ENCODE assay signal across 16 cellular contexts in the genomic region with DNA sequence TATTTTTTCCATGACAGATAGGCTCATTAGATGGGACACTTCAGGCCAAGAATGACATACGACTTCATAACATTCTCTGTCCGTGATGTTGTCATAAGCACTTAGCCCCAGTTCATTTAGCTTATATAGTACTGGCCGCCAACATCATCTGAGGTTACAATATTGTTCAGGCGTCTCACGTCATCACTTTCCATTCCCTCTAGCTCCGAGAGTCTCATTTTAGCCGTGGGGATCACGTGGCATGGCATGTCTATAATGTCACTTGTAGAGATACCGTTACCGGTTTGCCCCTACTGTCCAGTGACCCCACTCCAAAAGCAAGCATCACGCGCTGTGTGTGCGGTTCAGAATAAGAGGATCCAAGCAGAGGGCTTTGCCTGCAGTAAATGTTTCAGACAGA. TPM values are rescaled to one million over a fixed set of nuclear protein-coding genes. Genes with fewer than 3 reads are reported as not detected.
"Had no signal": no experiment of that assay in that cellular context is flagged by ENCODE, and none has a peak within 500 bp of the region (broad histone marks: within the 10 kb centered on the region; RNA-seq: fewer than 3 reads in every experiment).

No MANE protein-coding gene starts in this region.

- H3K27me3 Mint-ChIP-seq: activated naive CD8-positive, alpha-beta T cell treated with anti-CD3 and anti-CD28 coated beads, Interleukin-2, amount 10 ng/mL, durations not matched to agents 7 days and 5 days had no signal

- DNase-seq: activated CD4-positive, alpha-beta T cell treated with anti-CD3 and anti-CD28 coated beads, Interleukin-2, amount 50 U/mL, for 1 hour; activated CD8-positive, alpha-beta memory T cell treated with anti-CD3 and anti-CD28 coated beads for 24 hours; activated naive CD4-positive, alpha-beta T cell; activated naive CD8-positive, alpha-beta T cell treated with anti-CD3 and anti-CD28 coated beads, Interleukin-2, amount 10 ng/mL, durations not matched to agents 7 days and 5 days; cortex of kidney; effector CD4-positive, alpha-beta T cell; foreskin fibroblast; glutamatergic neuron; naive thymus-derived CD4-positive, alpha-beta T cell; pancreas; spleen; stomach; testis; upper lobe of right lung had no signal

- H3K9me3 Mint-ChIP-seq: activated naive CD8-positive, alpha-beta T cell treated with anti-CD3 and anti-CD28 coated beads, Interleukin-2, amount 10 ng/mL, durations not matched to agents 7 days and 5 days; brain; central memory CD8-positive, alpha-beta T cell had no signal

- H3K4me1 ChIP-seq: pancreas, spleen, stomach, testis, upper lobe of right lung had no signal

- H3K27ac ChIP-seq: pancreas, spleen, stomach, testis, upper lobe of right lung had no signal

- H3K36me3 Mint-ChIP-seq: activated naive CD8-positive, alpha-beta T cell treated with anti-CD3 and anti-CD28 coated beads, Interleukin-2, amount 10 ng/mL, durations not matched to agents 7 days and 5 days; brain; naive thymus-derived CD4-positive, alpha-beta T cell had no signal

- H3K36me3 ChIP-seq: pancreas, spleen, stomach, upper lobe of right lung had no signal

- H3K27ac Mint-ChIP-seq: activated naive CD8-positive, alpha-beta T cell treated with anti-CD3 and anti-CD28 coated beads, Interleukin-2, amount 10 ng/mL, durations not matched to agents 7 days and 5 days; naive thymus-derived CD4-positive, alpha-beta T cell had no signal

- H3K4me3 Mint-ChIP-seq: activated naive CD8-positive, alpha-beta T cell treated with anti-CD3 and anti-CD28 coated beads, Interleukin-2, amount 10 ng/mL, durations not matched to agents 7 days and 5 days; central memory CD8-positive, alpha-beta T cell; naive thymus-derived CD4-positive, alpha-beta T cell had no signal

- H3K27me3 ChIP-seq: pancreas, stomach, testis, upper lobe of right lung had no signal

- H3K9me3 ChIP-seq: pancreas, spleen, stomach, testis, upper lobe of right lung had no signal

- H3K4me1 Mint-ChIP-seq: activated naive CD8-positive, alpha-beta T cell treated with anti-CD3 and anti-CD28 coated beads, Interleukin-2, amount 10 ng/mL, durations not matched to agents 7 days and 5 days; central memory CD8-positive, alpha-beta T cell; naive thymus-derived CD4-positive, alpha-beta T cell had no signal

- H3K4me3 ChIP-seq: pancreas, spleen, stomach, testis, upper lobe of right lung had no signal

RNA-seq across cellular contexts. Expression of gene ACTN2, which starts 47.4 kb away (rescaled TPM):
- total RNA-seq: activated naive CD8-positive, alpha-beta T cell treated with anti-CD3 and anti-CD28 coated beads, Interleukin-2, amount 10 ng/mL, durations not matched to agents 7 days and 5 days; naive thymus-derived CD4-positive, alpha-beta T cell had no signal
- polyA plus RNA-seq: naive thymus-derived CD4-positive, alpha-beta T cell had no signal
